Comparison of ENCODE assay signal across 11 cellular contexts in genomic region chr9:136572003-136572595, GRCh38. TPM values are rescaled to one million over a fixed set of nuclear protein-coding genes. Genes with fewer than 3 reads are reported as not detected.
DNase-seq lines count a peak whose midpoint lies in the region; ATAC-seq and TF ChIP-seq lines count a peak whose summit lies in the region.
"Had no signal": no experiment of that assay in that cellular context is flagged by ENCODE, and none has a peak within 500 bp of the region (broad histone marks: within the 10 kb centered on the region; RNA-seq: fewer than 3 reads in every experiment).

No MANE protein-coding gene starts in this region.

- peak overlapping the region; percentile 100 for H2BK15ac ChIP-seq in neuronal stem cell (ENCODE audit: low read length)

- no peak overlapping the region for H3K9ac ChIP-seq in neuronal stem cell (ENCODE audit: low read depth, low read length, poor library complexity)
- H3K9ac ChIP-seq: parathyroid adenoma had no signal

- H3K79me1 ChIP-seq in neuronal stem cell (ENCODE audit: low read depth, low read length), result peaks cover 2% of the 10 kb centered on the region

- ATAC-seq in heart left ventricle (peak; percentile 80 to 87 (median 84)), HG02973 (IDR thresholded peaks at IDR 0.05; ENCODE audit: unreplicated experiment) (no peak), GM19328 (IDR thresholded peaks at IDR 0.05; ENCODE audit: unreplicated experiment) (no peak)
- ATAC-seq: activated T-cell treated with anti-CD3 and anti-CD28 coated beads, Interleukin-2, amount 50 U/mL, for 4 hours had no signal

- no peak overlapping the region for H3K4me2 ChIP-seq in neuronal stem cell (ENCODE audit: insufficient read depth, low read length, poor library complexity, severe bottlenecking)

- TF ChIP-seq POLR2A in heart left ventricle (IDR thresholded peaks at IDR 0.05), result no peak
- no peak for TF ChIP-seq POLR2A in transverse colon (IDR thresholded peaks at IDR 0.05)

- 25 to 40% (median 32%) methylated on average over 7 to 13 of the region's 13 CpGs for WGBS in heart left ventricle, 4 donors
- no CpG with 5 or more reads among the region's 13 CpGs for WGBS in neuronal stem cell (ENCODE audit: extremely low coverage in 2 of 2, insufficient read length in 2 of 2, insufficient replicate concordance in 1 of 2), 2 donors
- 73% methylated on average over 9 of the region's 13 CpGs; no CpG with 5 or more reads in 1 of the 2 donors for WGBS in transverse colon (ENCODE audit: low coverage in 1 of 2), 2 donors

- in situ Hi-C loops in transverse colon (cut with MboI; ENCODE audit: low pct_ligation_motif_present in 1 of 4, low pct_unique_long_range_greater_than_20kb in 1 of 4, low sequenced_read_pairs in 3 of 4), result no loop called here

- H3K23ac ChIP-seq in neuronal stem cell (ENCODE audit: low read depth, low read length, poor library complexity), result peak overlapping the region; percentile 8

- H3K4me3 ChIP-seq in heart left ventricle, result no peak overlapping the region
- H3K4me3 ChIP-seq in neuronal stem cell (ENCODE audit: low read length in 2 of 2), result peak overlapping the region; percentile 20 to 36
- H3K4me3 ChIP-seq in transverse colon, result no peak overlapping the region

- TF ChIP-seq CTCF in heart left ventricle (IDR thresholded peaks at IDR 0.05), result no peak
- no peak for TF ChIP-seq CTCF in transverse colon (IDR thresholded peaks at IDR 0.05)

- no peak overlapping the region for H3K14ac ChIP-seq in neuronal stem cell (ENCODE audit: low read length)

- H2BK12ac ChIP-seq in neuronal stem cell (ENCODE audit: low read length), result peak overlapping the region; percentile 99

- peak overlapping the region; percentile 99 for H2AK5ac ChIP-seq in neuronal stem cell (ENCODE audit: low read depth, low read length)

- H3K36me3 ChIP-seq in heart left ventricle (no peaks in the 10 kb centered on the region), neuronal stem cell (replicated peaks in 1 of 2; ENCODE audit: control insufficient read depth in 2 of 2, insufficient read depth in 2 of 2, low read length in 2 of 2) (peaks cover 0 to 2% of the 10 kb centered on the region in 2 donors), transverse colon (no peaks in the 10 kb centered on the region)

- H3K18ac ChIP-seq in neuronal stem cell (ENCODE audit: low read length), result peak overlapping the region; percentile 98

- peak overlapping the region; percentile 95 for H4K91ac ChIP-seq in neuronal stem cell (ENCODE audit: low read depth, low read length, poor library complexity)

- no peak overlapping the region for H3K4ac ChIP-seq in neuronal stem cell (ENCODE audit: low read length)

- no peak for TF ChIP-seq EP300 in transverse colon (IDR thresholded peaks at IDR 0.05; ENCODE audit: low read depth)

- intact Hi-C loops in heart left ventricle (cut with DNase I), result loop anchor here in 2 of 10 donors (1.0 to 2.0 kb wide), 2 partner anchors 25 to 89 kb away; partner anchors contain the start of genes NOTCH1 (in 2 of the 2) and SEC16A (in 1 of the 2)
- intact Hi-C loops in transverse colon (cut with DNase I; ENCODE audit: low total_unique reads), result no loop called here

- H3K27ac ChIP-seq in heart left ventricle, result peak overlapping the region; percentile 14 to 96 (median 74)
- peak overlapping the region; percentile 97 for H3K27ac ChIP-seq in neuronal stem cell (replicated peaks; ENCODE audit: low read length)
- no peak overlapping the region for H3K27ac ChIP-seq in transverse colon
- H3K27ac ChIP-seq: parathyroid adenoma had no signal

- no peaks in the 10 kb centered on the region for H3K9me3 ChIP-seq in heart left ventricle
- peaks cover 0 to 6% of the 10 kb centered on the region in 2 donors for H3K9me3 ChIP-seq in neuronal stem cell (replicated peaks in 1 of 2; ENCODE audit: control insufficient read depth in 2 of 2, insufficient read depth in 1 of 2, low read depth in 1 of 2, low read length in 2 of 2)
- no peaks in the 10 kb centered on the region for H3K9me3 ChIP-seq in transverse colon

- H3K4me1 ChIP-seq in heart left ventricle (peaks cover 22 to 74% (median 50%) of the 10 kb centered on the region in 12 donors), neuronal stem cell (ENCODE audit: control insufficient read depth in 2 of 2, insufficient read depth in 1 of 2, low read depth in 1 of 2, low read length in 2 of 2) (peaks cover 50 to 53% of the 10 kb centered on the region in 2 donors), transverse colon (peaks cover 14 to 21% (median 18%) of the 10 kb centered on the region in 4 donors)
- H3K4me1 ChIP-seq: parathyroid adenoma had no signal

- H4K8ac ChIP-seq in neuronal stem cell (ENCODE audit: low read depth, low read length), result peak overlapping the region; percentile 88

- H3K27me3 ChIP-seq in heart left ventricle (no peaks in the 10 kb centered on the region), neuronal stem cell (ENCODE audit: control insufficient read depth in 3 of 3, insufficient read depth in 3 of 3, low read depth in 1 of 3, low read length in 3 of 3) (no peaks in the 10 kb centered on the region), transverse colon (no peaks in the 10 kb centered on the region)

- DNase-seq in Daoy (ENCODE audit: low read depth) (peak; percentile 86), T1000 (lab: John Stamatoyannopoulos, UW) (peak; percentile 50), heart left ventricle (peak; percentile 71 to 89 (median 83)), neuronal stem cell (ENCODE audit: low spot score) (peak; percentile 97), transverse colon (no peak)
- DNase-seq in NK-92 treated with Interleukin-12 subunit alpha and Interleukin-12 subunit beta, amount 100 ng/mL, for 24 hours (lab: John Stamatoyannopoulos, UW), result no peak
- DNase-seq: activated T-cell treated with anti-CD3 and anti-CD28 coated beads, Interleukin-2, amount 50 U/mL, for 4 hours; NCI-H146 had no signal

- H2AFZ ChIP-seq in neuronal stem cell (ENCODE audit: low read length), result peak overlapping the region; percentile 79
- H2AFZ ChIP-seq: parathyroid adenoma had no signal

- peak overlapping the region; percentile 89 for H2BK120ac ChIP-seq in neuronal stem cell (ENCODE audit: low read depth, low read length)

- peak overlapping the region; percentile 100 for H2BK5ac ChIP-seq in neuronal stem cell (ENCODE audit: low read length)

RNA-seq across cellular contexts. Expression of gene NOTCH1, which starts 26.3 kb away (rescaled TPM):
- total RNA-seq in Daoy (2014; rRNA removed; shearing (Covaris generic)), result 4.4 and 8.7 TPM in 2 replicates
- total RNA-seq in heart left ventricle, result 10 to 100 TPM; 12.1 to 47.3 (median 22.1) TPM
- polyA plus RNA-seq in heart left ventricle, result 10 to 100 TPM in 1 of 2 donors, 1 to 10 TPM in 1; 8.0 to 12.1 TPM
- 32.9 TPM for polyA plus RNA-seq in neuronal stem cell (2013, experiment 1 of 2)
- 33.2 TPM for polyA plus RNA-seq in neuronal stem cell (2013, experiment 2 of 2)
- total RNA-seq in transverse colon, result 100 to 1,000 TPM in 2 of 4 donors, 10 to 100 TPM in 2; 48.2 to 154 (median 98.2) TPM

Comparison
In these comparisons a context has a peak if more than half of its experiments do, and no peak if none do; other contexts are left out.
1. DNase-seq: peak in Daoy (single experiment), T1000 (single experiment), heart left ventricle (5 of 5) and neuronal stem cell (single experiment); none in NK-92 treated with Interleukin-12 subunit alpha and Interleukin-12 subunit beta, amount 100 ng/mL, for 24 hours (single experiment) and transverse colon (single experiment).
2. ATAC-seq: peak in heart left ventricle (4 of 4); none in HG02973 (single experiment) and GM19328 (single experiment).
3. H3K27ac ChIP-seq: peak in heart left ventricle (12 of 12) and neuronal stem cell (single experiment); none in transverse colon (0 of 4).
4. H3K4me3 ChIP-seq: peak in neuronal stem cell (2 of 2); none in heart left ventricle (0 of 12) and transverse colon (0 of 4).